Comparison of ENCODE assay signal across 19 cellular contexts in the genomic region with DNA sequence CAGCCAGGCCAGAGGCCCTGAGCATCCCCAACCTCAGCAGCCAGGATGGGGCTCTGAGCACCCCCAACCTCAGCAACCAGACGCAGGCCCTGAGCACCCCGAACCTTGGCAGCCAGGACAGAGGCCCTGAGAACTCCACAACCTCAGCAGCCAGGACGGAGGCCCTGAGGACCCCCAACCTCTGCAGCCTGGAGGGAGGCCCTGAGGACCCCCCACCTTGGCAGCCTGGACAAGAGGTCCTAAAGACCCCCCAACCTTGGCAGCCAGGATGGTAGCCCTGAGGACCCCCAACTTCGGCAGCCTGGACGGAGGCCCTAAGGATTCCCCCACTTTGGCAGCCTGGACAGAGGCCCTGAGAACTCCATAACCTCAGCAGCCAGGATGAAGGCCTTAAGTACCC. TPM values are rescaled to one million over a fixed set of nuclear protein-coding genes. Genes with fewer than 3 reads are reported as not detected.
A peak's percentile ranks its signal among the peaks of the same experiment; 100 is the strongest.
DNase-seq lines count a peak whose midpoint lies in the region; ATAC-seq and TF ChIP-seq lines count a peak whose summit lies in the region.
"Had no signal": no experiment of that assay in that cellular context is flagged by ENCODE, and none has a peak within 500 bp of the region (broad histone marks: within the 10 kb centered on the region; RNA-seq: fewer than 3 reads in every experiment).

No MANE protein-coding gene starts in this region.

- POLR2A ChIA-PET in naive thymus-derived CD4-positive, alpha-beta T cell (lab: Charles Lee): no interaction called here
- POLR2A ChIA-PET in CD4-positive, alpha-beta memory T cell (lab: Charles Lee; ENCODE audit: partially characterized antibody): no interaction called here

- no peaks in the 10 kb centered on the region for H3K27me3 Mint-ChIP-seq in T-helper 17 cell
- no peaks in the 10 kb centered on the region for H3K27me3 Mint-ChIP-seq in naive thymus-derived CD4-positive, alpha-beta T cell
- H3K27me3 Mint-ChIP-seq in CD4-positive, alpha-beta memory T cell: no peaks in the 10 kb centered on the region
- H3K27me3 Mint-ChIP-seq: B cell; CD4-positive, alpha-beta T cell had no signal

- DNase-seq in D341Med (ENCODE audit: low spot score) (peak; percentile 1), T-helper 17 cell (no peak), iPS-NIHi11 (ENCODE audit: low spot score) (no peak), AG08396 (ENCODE audit: low spot score) (no peak)
- DNase-seq in naive thymus-derived CD4-positive, alpha-beta T cell: no peak
- DNase-seq in CD4-positive, alpha-beta memory T cell: no peak
- no peak for DNase-seq in central memory CD4-positive, alpha-beta T cell
- DNase-seq: 8988T; ACHN; AML-193; CD4-positive, alpha-beta T cell; CD8-positive, alpha-beta memory T cell; COR-L47; DMS79 treated with DMSO at 0.1 percent for 48 hours; GF-D8 had no signal

- H3K4me1 Mint-ChIP-seq in T-helper 17 cell: peaks cover 4% of the 10 kb centered on the region
- H3K4me1 Mint-ChIP-seq in naive thymus-derived CD4-positive, alpha-beta T cell: peaks cover 0 to 2% (median 0%) of the 10 kb centered on the region in 7 donors
- H3K4me1 Mint-ChIP-seq in CD4-positive, alpha-beta memory T cell: no peaks in the 10 kb centered on the region
- H3K4me1 Mint-ChIP-seq: B cell; CD8-positive, alpha-beta memory T cell had no signal

- TF ChIP-seq CTCF in neutrophil (IDR thresholded peaks at IDR 0.05): no peak

- no peak overlapping the region for H3K27ac ChIP-seq in naive thymus-derived CD4-positive, alpha-beta T cell (ENCODE audit: low read depth, low read length)
- peak overlapping the region; percentile 16 for H3K27ac ChIP-seq in neutrophil
- no peak overlapping the region for H3K27ac ChIP-seq in CD4-positive, alpha-beta memory T cell (ENCODE audit: low read depth, low read length)
- H3K27ac ChIP-seq: C4-2B had no signal

- H3K4me3 ChIP-seq in naive thymus-derived CD4-positive, alpha-beta T cell (ENCODE audit: low read length): no peak overlapping the region
- H3K4me3 ChIP-seq in neutrophil (ENCODE audit: low read depth in 1 of 2, low read length in 1 of 2): no peak overlapping the region
- no peak overlapping the region for H3K4me3 ChIP-seq in CD4-positive, alpha-beta memory T cell (ENCODE audit: low read length in 2 of 2)
- H3K4me3 ChIP-seq: BLaER1 treated with 17β-estradiol and CSF1 and Interleukin-3, amounts not matched to agents 10 nM and 100 nM had no signal

- CTCF ChIA-PET in naive thymus-derived CD4-positive, alpha-beta T cell (lab: Charles Lee): no interaction called here
- CTCF ChIA-PET in CD4-positive, alpha-beta memory T cell (lab: Charles Lee; ENCODE audit: partially characterized antibody): interaction anchor here (1.1 kb wide), 1 partner anchor 84 kb away, joined by 3 read pairs; no protein-coding TSS in a partner anchor

- H3K9me3 Mint-ChIP-seq in naive thymus-derived CD4-positive, alpha-beta T cell: no peaks in the 10 kb centered on the region
- no peaks in the 10 kb centered on the region for H3K9me3 Mint-ChIP-seq in CD4-positive, alpha-beta memory T cell
- H3K9me3 Mint-ChIP-seq: CD4-positive, alpha-beta T cell; CD8-positive, alpha-beta memory T cell had no signal

- no peaks in the 10 kb centered on the region for H3K4me1 ChIP-seq in naive thymus-derived CD4-positive, alpha-beta T cell (ENCODE audit: control insufficient read depth in 2 of 2, insufficient read depth in 2 of 2, low read length in 2 of 2)
- peaks cover 10 to 23% of the 10 kb centered on the region in 2 experiments for H3K4me1 ChIP-seq in neutrophil (ENCODE audit: control insufficient read depth in 1 of 2, insufficient read depth in 1 of 2, low read depth in 1 of 2, low read length in 1 of 2)
- H3K4me1 ChIP-seq in CD4-positive, alpha-beta memory T cell (ENCODE audit: insufficient read depth, low read length): no peaks in the 10 kb centered on the region

- H3K4me3 Mint-ChIP-seq in T-helper 17 cell: no peak overlapping the region
- peak overlapping the region in 1 of 10 donors; percentile 12 for H3K4me3 Mint-ChIP-seq in naive thymus-derived CD4-positive, alpha-beta T cell
- no peak overlapping the region for H3K4me3 Mint-ChIP-seq in CD4-positive, alpha-beta memory T cell
- H3K4me3 Mint-ChIP-seq: B cell; CD4-positive, alpha-beta T cell; CD8-positive, alpha-beta memory T cell had no signal

- no peak for ATAC-seq in T-helper 17 cell
- peak; percentile 2 for ATAC-seq in naive thymus-derived CD4-positive, alpha-beta T cell

- H3K36me3 Mint-ChIP-seq in T-helper 17 cell (ENCODE audit: low read depth): peaks cover 5% of the 10 kb centered on the region
- peaks cover 6 to 30% (median 6%) of the 10 kb centered on the region in 5 donors for H3K36me3 Mint-ChIP-seq in naive thymus-derived CD4-positive, alpha-beta T cell
- H3K36me3 Mint-ChIP-seq in CD4-positive, alpha-beta memory T cell: peaks cover 14 to 49% of the 10 kb centered on the region in 2 donors

- no peaks in the 10 kb centered on the region for H3K27me3 ChIP-seq in naive thymus-derived CD4-positive, alpha-beta T cell (ENCODE audit: control insufficient read depth in 2 of 2, insufficient read depth in 2 of 2, low read length in 2 of 2)
- H3K27me3 ChIP-seq in neutrophil: no peaks in the 10 kb centered on the region
- H3K27me3 ChIP-seq in CD4-positive, alpha-beta memory T cell (ENCODE audit: insufficient read depth, low read length): no peaks in the 10 kb centered on the region
- H3K27me3 ChIP-seq: BLaER1 treated with 17β-estradiol and CSF1 and Interleukin-3, amounts not matched to agents 10 nM and 100 nM had no signal

- intact Hi-C loops in naive thymus-derived CD4-positive, alpha-beta T cell (cut with micrococcal nuclease): no loop called here
- intact Hi-C loops in CD4-positive, alpha-beta memory T cell (cut with micrococcal nuclease): no loop called here

- H3K9me3 ChIP-seq in T-helper 17 cell (ENCODE audit: control insufficient read depth, low read length, poor library complexity, severe bottlenecking): no peaks in the 10 kb centered on the region
- H3K9me3 ChIP-seq in naive thymus-derived CD4-positive, alpha-beta T cell (ENCODE audit: control insufficient read depth in 2 of 3, low read length in 3 of 3): no peaks in the 10 kb centered on the region
- H3K9me3 ChIP-seq in neutrophil: no peaks in the 10 kb centered on the region
- no peaks in the 10 kb centered on the region for H3K9me3 ChIP-seq in CD4-positive, alpha-beta memory T cell (ENCODE audit: control insufficient read depth in 1 of 2, low read length in 2 of 2)
- H3K9me3 ChIP-seq: BLaER1 treated with 17β-estradiol and CSF1 and Interleukin-3, amounts not matched to agents 10 nM and 100 nM had no signal

- peaks cover 0 to 68% (median 0%) of the 10 kb centered on the region in 3 experiments for H3K36me3 ChIP-seq in naive thymus-derived CD4-positive, alpha-beta T cell (ENCODE audit: control insufficient read depth in 2 of 3, insufficient read depth in 3 of 3, low read length in 3 of 3)
- peaks cover 44% of the 10 kb centered on the region for H3K36me3 ChIP-seq in neutrophil
- peaks cover 15% of the 10 kb centered on the region for H3K36me3 ChIP-seq in CD4-positive, alpha-beta memory T cell (ENCODE audit: insufficient read depth, low read length)

- H3K27ac Mint-ChIP-seq in T-helper 17 cell: peak overlapping the region; percentile 45
- H3K27ac Mint-ChIP-seq in naive thymus-derived CD4-positive, alpha-beta T cell: no peak overlapping the region
- H3K27ac Mint-ChIP-seq in CD4-positive, alpha-beta memory T cell: no peak overlapping the region
- H3K27ac Mint-ChIP-seq: B cell; CD4-positive, alpha-beta T cell; CD8-positive, alpha-beta memory T cell had no signal

RNA-seq across cellular contexts. Expression of a gene that starts 17.0 kb away (rescaled TPM):
- 100 to 1,000 TPM; 138 to 231 TPM for total RNA-seq in T-helper 17 cell
- total RNA-seq in naive thymus-derived CD4-positive, alpha-beta T cell: 100 to 1,000 TPM in 1 of 5 experiments, 10 to 100 TPM in 4; 22.0 to 197 (median 32.3) TPM
- 10 to 100 TPM; 10.6 to 13.4 TPM for polyA plus RNA-seq in naive thymus-derived CD4-positive, alpha-beta T cell
- total RNA-seq in CD4-positive, alpha-beta memory T cell: 10 to 100 TPM; 18.2 to 20.0 TPM
- 1 to 10 TPM; 6.3 to 7.7 TPM for polyA plus RNA-seq in CD4-positive, alpha-beta memory T cell

RNA-seq across cellular contexts. Expression of a gene that starts 41.8 kb away (rescaled TPM):
- 100 to 1,000 TPM in 1 of 2 donors, 10 to 100 TPM in 1; 88.6 to 101 TPM for total RNA-seq in T-helper 17 cell
- total RNA-seq in naive thymus-derived CD4-positive, alpha-beta T cell: 100 to 1,000 TPM in 2 of 5 experiments, 10 to 100 TPM in 3; 58.5 to 536 (median 69.8) TPM
- polyA plus RNA-seq in naive thymus-derived CD4-positive, alpha-beta T cell: 100 to 1,000 TPM; 172 to 204 TPM
- total RNA-seq in CD4-positive, alpha-beta memory T cell: 100 to 1,000 TPM in 1 of 2 experiments, 10 to 100 TPM in 1; 95.7 to 102 TPM
- 100 to 1,000 TPM; 300 to 371 TPM for polyA plus RNA-seq in CD4-positive, alpha-beta memory T cell

RNA-seq across cellular contexts. Expression of a gene that starts 49.6 kb away (rescaled TPM):
- total RNA-seq in T-helper 17 cell: 10 to 100 TPM; 16.8 to 21.7 TPM
- 10 to 100 TPM in 4 of 5 experiments, 1 to 10 TPM in 1; 9.3 to 39.7 (median 29.8) TPM for total RNA-seq in naive thymus-derived CD4-positive, alpha-beta T cell
- 10 to 100 TPM in 1 of 2 donors, 1 to 10 TPM in 1; 9.3 to 16.9 TPM for polyA plus RNA-seq in naive thymus-derived CD4-positive, alpha-beta T cell
- 10 to 100 TPM; 28.7 to 30.4 TPM for total RNA-seq in CD4-positive, alpha-beta memory T cell
- 10 to 100 TPM; 13.1 to 15.6 TPM for polyA plus RNA-seq in CD4-positive, alpha-beta memory T cell
